In genomic region chr6:151862461-151862860, GRCh38 we compare ENCODE assay signal across 29 cellular contexts.
"Had no signal": no experiment of that assay in that cellular context is flagged by ENCODE, and none has a peak within 500 bp of the region (broad histone marks: within the 10 kb centered on the region; RNA-seq: fewer than 3 reads in every experiment).

No MANE protein-coding gene starts in this region.

- H3K27ac Mint-ChIP-seq: stimulated activated effector memory CD8-positive, alpha-beta T cell treated with anti-CD3 and anti-CD28 coated beads, Interleukin-12 subunit alpha, Interleukin-12 subunit beta, amount 100 ng/mL, for 72 hours; stimulated activated memory B cell treated with anti-CD40 and anti-IgM and Interleukin-4, amounts not matched to agents 10 μg/mL and 1 μg/mL and 100 μg/mL, for 72 hours; stimulated activated naive B cell treated with anti-CD40 and anti-IgM and Interleukin-4, amounts not matched to agents 10 μg/mL and 1 μg/mL and 100 μg/mL, for 72 hours; stimulated activated naive CD8-positive, alpha-beta T cell treated with anti-CD3 and anti-CD28 coated beads, Interleukin-15, amount 100 ng/mL, for 72 hours; stimulated activated naive CD8-positive, alpha-beta T cell treated with anti-CD3 and anti-CD28 coated beads, Interleukin-15, Interleukin-2, amounts not matched to agents 100 ng/mL and 50 ng/mL, for 24 hours; type B pancreatic cell had no signal

- ATAC-seq: stimulated activated effector memory CD8-positive, alpha-beta T cell treated with anti-CD3 and anti-CD28 coated beads, Interleukin-12 subunit alpha, Interleukin-12 subunit beta, amount 100 ng/mL, for 72 hours; stimulated activated memory B cell treated with anti-CD40 and anti-IgM and Interleukin-4, amounts not matched to agents 10 μg/mL and 1 μg/mL and 100 μg/mL, for 72 hours; stimulated activated naive B cell treated with anti-CD40 and anti-IgM and Interleukin-4, amounts not matched to agents 10 μg/mL and 1 μg/mL and 100 μg/mL, for 72 hours; stimulated activated naive CD8-positive, alpha-beta T cell treated with anti-CD3 and anti-CD28 coated beads, Interleukin-15, amount 100 ng/mL, for 72 hours; stimulated activated naive CD8-positive, alpha-beta T cell treated with anti-CD3 and anti-CD28 coated beads, Interleukin-15, Interleukin-2, amounts not matched to agents 100 U/mL and 50 U/mL, for 24 hours; upper lobe of right lung had no signal

- H3K4me3 Mint-ChIP-seq: stimulated activated effector memory CD8-positive, alpha-beta T cell treated with anti-CD3 and anti-CD28 coated beads, Interleukin-12 subunit alpha, Interleukin-12 subunit beta, amount 100 ng/mL, for 72 hours; stimulated activated memory B cell treated with anti-CD40 and anti-IgM and Interleukin-4, amounts not matched to agents 10 μg/mL and 1 μg/mL and 100 μg/mL, for 72 hours; stimulated activated naive B cell treated with anti-CD40 and anti-IgM and Interleukin-4, amounts not matched to agents 10 μg/mL and 1 μg/mL and 100 μg/mL, for 72 hours; stimulated activated naive CD8-positive, alpha-beta T cell treated with anti-CD3 and anti-CD28 coated beads, Interleukin-15, amount 100 ng/mL, for 72 hours; stimulated activated naive CD8-positive, alpha-beta T cell treated with anti-CD3 and anti-CD28 coated beads, Interleukin-15, Interleukin-2, amounts not matched to agents 100 ng/mL and 50 ng/mL, for 24 hours; type B pancreatic cell had no signal

- H3K4me1 Mint-ChIP-seq: stimulated activated effector memory CD8-positive, alpha-beta T cell treated with anti-CD3 and anti-CD28 coated beads, Interleukin-12 subunit alpha, Interleukin-12 subunit beta, amount 100 ng/mL, for 72 hours; stimulated activated naive CD8-positive, alpha-beta T cell treated with anti-CD3 and anti-CD28 coated beads, Interleukin-15, amount 100 ng/mL, for 72 hours had no signal

- H3K4me3 ChIP-seq: stomach, suprapubic skin, testis, thoracic aorta, thyroid gland, tibial artery, tibial nerve, transverse colon, upper lobe of left lung, upper lobe of right lung, uterus, vagina had no signal

- H3K9me3 Mint-ChIP-seq: stimulated activated effector memory CD8-positive, alpha-beta T cell treated with anti-CD3 and anti-CD28 coated beads, Interleukin-12 subunit alpha, Interleukin-12 subunit beta, amount 100 ng/mL, for 72 hours; stimulated activated naive CD8-positive, alpha-beta T cell treated with anti-CD3 and anti-CD28 coated beads, Interleukin-15, Interleukin-2, amounts not matched to agents 100 ng/mL and 50 ng/mL, for 24 hours; type B pancreatic cell had no signal

- FAIRE-seq: urothelium cell line had no signal

- H3K36me3 Mint-ChIP-seq: stimulated activated effector memory CD8-positive, alpha-beta T cell treated with anti-CD3 and anti-CD28 coated beads, Interleukin-12 subunit alpha, Interleukin-12 subunit beta, amount 100 ng/mL, for 72 hours; stimulated activated memory B cell treated with anti-CD40 and anti-IgM and Interleukin-4, amounts not matched to agents 10 μg/mL and 1 μg/mL and 100 μg/mL, for 72 hours; stimulated activated naive B cell treated with anti-CD40 and anti-IgM and Interleukin-4, amounts not matched to agents 10 μg/mL and 1 μg/mL and 100 μg/mL, for 72 hours; type B pancreatic cell had no signal

- DNase-seq: stimulated activated CD4-positive, alpha-beta T cell treated with anti-CD3 and anti-CD28 coated beads, Interleukin-2, amount 100 ng/mL, for 48 hours; stimulated activated CD4-positive, alpha-beta T cell treated with anti-CD3 and anti-CD28 coated beads, Interleukin-4, amount 100 ng/mL, for 1 hour; stimulated activated CD4-positive, alpha-beta T cell treated with anti-CD3 and anti-CD28 coated beads, Interleukin-4, amount 100 ng/mL, for 24 hours; stimulated activated CD4-positive, alpha-beta T cell treated with anti-CD3 and anti-CD28 coated beads, Interleukin-4, amount 100 ng/mL, for 4 hours; stimulated activated CD8-positive, alpha-beta memory T cell treated with anti-CD3 and anti-CD28 coated beads, Interleukin-4, amount 100 ng/mL, for 48 hours; stimulated activated naive B cell treated with anti-CD40 and anti-IgM and Interleukin-4, amounts not matched to agents 10 μg/mL and 1 μg/mL and 100 μg/mL, for 72 hours; stimulated activated naive CD4-positive, alpha-beta T cell; stimulated activated naive CD4-positive, alpha-beta T cell treated with Interleukin-2 at 50 U/mL for 16 hours; stimulated activated naive CD8-positive, alpha-beta T cell treated with anti-CD3 and anti-CD28 coated beads, Interleukin-15, amount 100 ng/mL, for 72 hours; stimulated activated naive CD8-positive, alpha-beta T cell treated with anti-CD3 and anti-CD28 coated beads, Interleukin-15, Interleukin-2, amounts not matched to agents 100 U/mL and 50 U/mL, for 24 hours; stomach; substantia nigra; testis; thyroid gland; tibial artery; transverse colon; trophoblast cell; upper lobe of left lung; upper lobe of right lung; uterus had no signal

- H3K4me1 ChIP-seq: stomach, suprapubic skin, testis, tibial artery, tibial nerve, transverse colon, upper lobe of left lung, upper lobe of right lung had no signal

- H3K27me3 ChIP-seq: stomach, suprapubic skin, testis, thyroid gland, tibial artery, tibial nerve, transverse colon, upper lobe of left lung, upper lobe of right lung, uterus, vagina had no signal

- H3K9me3 ChIP-seq: stomach, suprapubic skin, testis, thoracic aorta, thyroid gland, tibial artery, tibial nerve, transverse colon, upper lobe of left lung, upper lobe of right lung, uterus, vagina had no signal

- H3K27ac ChIP-seq: stomach, suprapubic skin, testis, thoracic aorta, thyroid gland, tibial artery, tibial nerve, transverse colon, upper lobe of left lung, upper lobe of right lung, uterus, vagina had no signal

- H3K27me3 Mint-ChIP-seq: stimulated activated memory B cell treated with anti-CD40 and anti-IgM and Interleukin-4, amounts not matched to agents 10 μg/mL and 1 μg/mL and 100 μg/mL, for 72 hours; stimulated activated naive B cell treated with anti-CD40 and anti-IgM and Interleukin-4, amounts not matched to agents 10 μg/mL and 1 μg/mL and 100 μg/mL, for 72 hours; stimulated activated naive CD8-positive, alpha-beta T cell treated with anti-CD3 and anti-CD28 coated beads, Interleukin-15, amount 100 ng/mL, for 72 hours; stimulated activated naive CD8-positive, alpha-beta T cell treated with anti-CD3 and anti-CD28 coated beads, Interleukin-15, Interleukin-2, amounts not matched to agents 100 ng/mL and 50 ng/mL, for 24 hours had no signal

- H3K36me3 ChIP-seq: stomach, suprapubic skin, thoracic aorta, thyroid gland, tibial artery, tibial nerve, transverse colon, upper lobe of left lung, upper lobe of right lung, uterus had no signal
